ENCODE assay signal across 10 cellular contexts in genomic region chr3:9135930-9136525, GRCh38.
DNase-seq lines count a peak whose midpoint lies in the region; TF ChIP-seq lines count a peak whose summit lies in the region.
"Had no signal": no experiment of that assay in that cellular context is flagged by ENCODE, and none has a peak within 500 bp of the region (broad histone marks: within the 10 kb centered on the region; RNA-seq: fewer than 3 reads in every experiment).

No MANE protein-coding gene starts in this region.

- H3K27me3 ChIP-seq in vagina = no peaks in the 10 kb centered on the region

- H3K9me3 ChIP-seq in vagina = no peaks in the 10 kb centered on the region
- H3K9me3 ChIP-seq: SJSA1 had no signal

- CTCF ChIA-PET in activated CD4-positive, alpha-beta memory T cell treated with anti-CD3 and anti-CD28 coated beads for 36 hours (lab: Charles Lee) = no interaction called here

- H3K27me3 Mint-ChIP-seq in glutamatergic neuron (ENCODE audit: unreplicated experiment) (peaks cover 5% of the 10 kb centered on the region), neural crest cell (ENCODE audit: low read depth) (no peaks in the 10 kb centered on the region)
- peaks cover 15% of the 10 kb centered on the region for H3K27me3 Mint-ChIP-seq in activated CD4-positive, alpha-beta memory T cell treated with anti-CD3 and anti-CD28 coated beads for 36 hours

- no peak overlapping the region for H3K27ac ChIP-seq in vagina
- H3K27ac ChIP-seq: SJSA1 had no signal

- H3K9me3 Mint-ChIP-seq in glutamatergic neuron (ENCODE audit: unreplicated experiment) (peaks cover 8% of the 10 kb centered on the region), neural crest cell (no peaks in the 10 kb centered on the region)
- no peaks in the 10 kb centered on the region for H3K9me3 Mint-ChIP-seq in activated CD4-positive, alpha-beta memory T cell treated with anti-CD3 and anti-CD28 coated beads for 36 hours

- H3K36me3 ChIP-seq in vagina = no peaks in the 10 kb centered on the region
- H3K36me3 ChIP-seq: SJSA1 had no signal

- no peak for TF ChIP-seq POLR2A in vagina (IDR thresholded peaks at IDR 0.05)

- peak overlapping the region; percentile 34 for H3K27ac Mint-ChIP-seq in glutamatergic neuron (ENCODE audit: unreplicated experiment)
- H3K27ac Mint-ChIP-seq in neural crest cell (ENCODE audit: unreplicated experiment) = no peak overlapping the region
- H3K27ac Mint-ChIP-seq in activated CD4-positive, alpha-beta memory T cell treated with anti-CD3 and anti-CD28 coated beads for 36 hours = no peak overlapping the region
- H3K27ac Mint-ChIP-seq: IgD-negative memory B cell had no signal

- peaks cover 5% of the 10 kb centered on the region for H3K36me3 Mint-ChIP-seq in glutamatergic neuron (ENCODE audit: unreplicated experiment)
- peaks cover 3% of the 10 kb centered on the region for H3K36me3 Mint-ChIP-seq in neural crest cell (ENCODE audit: low read depth)
- no peaks in the 10 kb centered on the region for H3K36me3 Mint-ChIP-seq in activated CD4-positive, alpha-beta memory T cell treated with anti-CD3 and anti-CD28 coated beads for 36 hours

- peak; percentile 6 for DNase-seq in stimulated activated CD4-positive, alpha-beta T cell treated with anti-CD3 and anti-CD28 coated beads, Interleukin-12 subunit alpha, Interleukin-12 subunit beta, amount 100 ng/mL, for 4 hours
- DNase-seq in stimulated activated CD4-positive, alpha-beta T cell treated with anti-CD3 and anti-CD28 coated beads, Interleukin-4, amount 100 ng/mL, for 24 hours = no peak
- DNase-seq in glutamatergic neuron (peak; percentile 68), neural crest cell (ENCODE audit: low read depth, low spot score) (peak; percentile 58), vagina (ENCODE audit: extremely low spot score in 2 of 2) (no peak), GM19238 (ENCODE audit: insufficient read length, low spot score) (no peak), HUDEP-2 (lab: John Stamatoyannopoulos, UW; ENCODE audit: unreplicated experiment in 76 of 76) (no peak)
- no peak for DNase-seq in activated CD4-positive, alpha-beta memory T cell treated with anti-CD3 and anti-CD28 coated beads for 36 hours

- intact Hi-C loops in vagina (cut with DNase I) = no loop called here
- intact Hi-C loops in activated CD4-positive, alpha-beta memory T cell treated with anti-CD3 and anti-CD28 coated beads for 36 hours (cut with micrococcal nuclease) = no loop called here

- peaks cover 28% of the 10 kb centered on the region for H3K4me1 Mint-ChIP-seq in glutamatergic neuron (ENCODE audit: low read depth, unreplicated experiment)
- H3K4me1 Mint-ChIP-seq in neural crest cell = peaks cover 47% of the 10 kb centered on the region
- H3K4me1 Mint-ChIP-seq in activated CD4-positive, alpha-beta memory T cell treated with anti-CD3 and anti-CD28 coated beads for 36 hours (ENCODE audit: low read depth) = no peaks in the 10 kb centered on the region
- H3K4me1 Mint-ChIP-seq: IgD-negative memory B cell had no signal

- peak overlapping the region; percentile 26 to 45 for H3K4me3 ChIP-seq in vagina
- H3K4me3 ChIP-seq: SJSA1 had no signal

- peaks cover 5% of the 10 kb centered on the region for H3K4me1 ChIP-seq in vagina
- H3K4me1 ChIP-seq: SJSA1 had no signal

- TF ChIP-seq CTCF in glutamatergic neuron (IDR thresholded peaks at IDR 0.05; ENCODE audit: partially characterized antibody, unreplicated experiment) (no peak), neural crest cell (conservative IDR thresholded peaks at IDR 0.05) (no peak), vagina (IDR thresholded peaks at IDR 0.05) (no peak)

- POLR2A ChIA-PET in activated CD4-positive, alpha-beta memory T cell treated with anti-CD3 and anti-CD28 coated beads for 36 hours (lab: Charles Lee) = no interaction called here

- H3K4me3 Mint-ChIP-seq in glutamatergic neuron (ENCODE audit: unreplicated experiment) (peak overlapping the region; percentile 70), neural crest cell (peak overlapping the region; percentile 52)
- H3K4me3 Mint-ChIP-seq in activated CD4-positive, alpha-beta memory T cell treated with anti-CD3 and anti-CD28 coated beads for 36 hours = no peak overlapping the region
- H3K4me3 Mint-ChIP-seq: IgD-negative memory B cell had no signal

Comparison
In these comparisons a context has a peak if more than half of its experiments do, and no peak if none do; other contexts are left out.
1. DNase-seq: peak in stimulated activated CD4-positive, alpha-beta T cell treated with anti-CD3 and anti-CD28 coated beads, Interleukin-12 subunit alpha, Interleukin-12 subunit beta, amount 100 ng/mL, for 4 hours (single experiment), glutamatergic neuron (single experiment) and neural crest cell (single experiment); none in stimulated activated CD4-positive, alpha-beta T cell treated with anti-CD3 and anti-CD28 coated beads, Interleukin-4, amount 100 ng/mL, for 24 hours (single experiment), vagina (0 of 2), GM19238 (single experiment), activated CD4-positive, alpha-beta memory T cell treated with anti-CD3 and anti-CD28 coated beads for 36 hours (single experiment) and HUDEP-2 (0 of 76).